10 cellular contexts compared by ENCODE assay signal in the genomic region with DNA sequence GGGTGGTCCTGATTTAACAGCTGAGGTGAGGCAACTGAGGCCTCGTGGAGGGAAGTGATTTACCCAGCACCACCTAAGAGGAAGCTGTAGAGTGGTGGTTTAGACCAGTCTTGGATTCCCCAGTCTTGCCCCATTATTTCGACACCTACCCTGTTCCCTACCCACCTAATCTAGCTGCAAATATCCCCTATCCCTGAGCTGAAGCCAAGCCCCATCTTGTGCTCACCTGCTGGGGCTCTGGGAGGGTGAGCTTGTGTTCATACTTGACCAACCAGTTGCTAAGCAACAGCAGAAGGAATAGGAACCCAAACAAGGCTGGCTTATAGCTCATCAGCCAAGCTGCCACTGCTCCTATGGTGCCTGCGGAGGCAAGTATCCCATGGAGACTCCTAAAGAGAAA. TPM values are rescaled to one million over a fixed set of nuclear protein-coding genes. Genes with fewer than 3 reads are reported as not detected.
DNase-seq lines count a peak whose midpoint lies in the region; ATAC-seq and TF ChIP-seq lines count a peak whose summit lies in the region.
"Had no signal": no experiment of that assay in that cellular context is flagged by ENCODE, and none has a peak within 500 bp of the region (broad histone marks: within the 10 kb centered on the region; RNA-seq: fewer than 3 reads in every experiment).

No MANE protein-coding gene starts in this region.

- ATAC-seq in GM18520 (IDR thresholded peaks at IDR 0.05; ENCODE audit: unreplicated experiment): no peak
- no peak for ATAC-seq in Right ventricle myocardium inferior

- peaks cover 3% of the 10 kb centered on the region; the same call in 1 of the 2 replicates for H3K27me3 Mint-ChIP-seq in HFFc6 (ENCODE audit: insufficient read depth)

- H3K9me3 Mint-ChIP-seq in HFFc6: no peaks in the 10 kb centered on the region

- H3K4me3 Mint-ChIP-seq in HFFc6: no peak overlapping the region

- H3K27ac Mint-ChIP-seq in HFFc6: no peak overlapping the region

- H3K36me3 Mint-ChIP-seq in HFFc6 (ENCODE audit: low read depth): no peaks in the 10 kb centered on the region

- peaks cover 23% of the 10 kb centered on the region for H3K4me1 Mint-ChIP-seq in HFFc6 (ENCODE audit: low read depth)

- DNase-seq in DMS53 treated with DMSO at 0.1 percent for 48 hours (lab: John Stamatoyannopoulos, UW; ENCODE audit: unreplicated experiment): peak; percentile 72
- DNase-seq in NCI-H1417 treated with DMSO at 0.1 percent for 48 hours (lab: John Stamatoyannopoulos, UW): peak; percentile 57
- peak; percentile 53 for DNase-seq in NOMO-1 treated with dmso at 0.1 percent for 144 hours (lab: John Stamatoyannopoulos, UW; ENCODE audit: unreplicated experiment)
- DNase-seq in iPS-NIHi11 (ENCODE audit: low spot score): peak; percentile 70
- DNase-seq in posterior vena cava (ENCODE audit: low spot score): no peak
- no peak for DNase-seq in Right ventricle myocardium inferior (ENCODE audit: missing footprints)
- no peak for DNase-seq in HFFc6
- DNase-seq: Caco-2 had no signal

- no peak for TF ChIP-seq CTCF in HFFc6 (IDR thresholded peaks at IDR 0.05)

- intact Hi-C loops in posterior vena cava (cut with DNase I): no loop called here
- intact Hi-C loops in Right ventricle myocardium inferior (cut with DNase I): no loop called here

RNA-seq across cellular contexts. Expression of gene TEX46, which starts 2.0 kb away (rescaled TPM):
- total RNA-seq in posterior vena cava (not detected), Right ventricle myocardium inferior (not detected)
- total RNA-seq in HFFc6 (2021; fragmentation: NEBNext Ultra II Directional; extraction: Animal tissue kit (Norgen Biotek cat#: 25700)): not detected
- total RNA-seq: SK-MEL-5 had no signal

RNA-seq across cellular contexts. Expression of gene KDM1A, which starts 5.6 kb away (rescaled TPM):
- total RNA-seq in posterior vena cava: 10 to 100 TPM; 31.1 to 34.0 TPM
- total RNA-seq in Right ventricle myocardium inferior: 31.7 TPM
- total RNA-seq in HFFc6 (2021; fragmentation: NEBNext Ultra II Directional; extraction: Animal tissue kit (Norgen Biotek cat#: 25700)): 10 to 100 TPM; 51.4 to 70.6 (median 62.5) TPM

RNA-seq across cellular contexts. Expression of gene LACTBL1, which starts 41.0 kb away (rescaled TPM):
- total RNA-seq in posterior vena cava (not detected), Right ventricle myocardium inferior (not detected)
- total RNA-seq in HFFc6 (2021; fragmentation: NEBNext Ultra II Directional; extraction: Animal tissue kit (Norgen Biotek cat#: 25700)): not detected
- total RNA-seq: Caco-2, SK-MEL-5 had no signal

Comparison
In these comparisons a context has a peak if more than half of its experiments do, and no peak if none do; other contexts are left out.
1. DNase-seq: peak in DMS53 treated with DMSO at 0.1 percent for 48 hours (single experiment), NCI-H1417 treated with DMSO at 0.1 percent for 48 hours (single experiment), NOMO-1 treated with dmso at 0.1 percent for 144 hours (single experiment) and iPS-NIHi11 (single experiment); none in posterior vena cava (single experiment), Right ventricle myocardium inferior (single experiment) and HFFc6 (single experiment).